14 cellular contexts compared by ENCODE assay signal in genomic region chr1:225423518-225423855, GRCh38. TPM values are rescaled to one million over a fixed set of nuclear protein-coding genes. Genes with fewer than 3 reads are reported as not detected.
DNase-seq lines count a peak whose midpoint lies in the region; ATAC-seq and TF ChIP-seq lines count a peak whose summit lies in the region.
"Had no signal": no experiment of that assay in that cellular context is flagged by ENCODE, and none has a peak within 500 bp of the region (broad histone marks: within the 10 kb centered on the region; RNA-seq: fewer than 3 reads in every experiment).

No MANE protein-coding gene starts in this region.

- peak overlapping the region; percentile 64 for H3K27ac Mint-ChIP-seq in activated CD4-positive, alpha-beta T cell treated with anti-CD3 and anti-CD28 coated beads, Interleukin-2, amount 10 ng/mL, durations not matched to agents 24 days and 14 days

- no peaks in the 10 kb centered on the region for H3K27me3 Mint-ChIP-seq in activated CD4-positive, alpha-beta T cell treated with anti-CD3 and anti-CD28 coated beads, Interleukin-2, amount 10 ng/mL, durations not matched to agents 24 days and 14 days

- no peaks in the 10 kb centered on the region for H3K27me3 ChIP-seq in duodenal mucosa (ENCODE audit: control insufficient read depth in 1 of 2, insufficient read depth in 2 of 2, low read length in 2 of 2)
- no peaks in the 10 kb centered on the region for H3K27me3 ChIP-seq in sigmoid colon
- H3K27me3 ChIP-seq in suprapubic skin: no peaks in the 10 kb centered on the region
- H3K27me3 ChIP-seq: ascending aorta, testis had no signal

- H3K9ac ChIP-seq in duodenal mucosa (ENCODE audit: low read depth in 1 of 2, low read length in 2 of 2): peak overlapping the region in 1 of 2 donors; percentile 29

- H3K36me3 Mint-ChIP-seq in activated CD4-positive, alpha-beta T cell treated with anti-CD3 and anti-CD28 coated beads, Interleukin-2, amount 10 ng/mL, durations not matched to agents 24 days and 14 days (ENCODE audit: low read depth): peaks cover 49% of the 10 kb centered on the region

- H3K9me3 ChIP-seq in duodenal mucosa (ENCODE audit: control insufficient read depth in 1 of 2, low read length in 2 of 2): no peaks in the 10 kb centered on the region
- H3K9me3 ChIP-seq in sigmoid colon: no peaks in the 10 kb centered on the region
- H3K9me3 ChIP-seq in suprapubic skin: no peaks in the 10 kb centered on the region
- H3K9me3 ChIP-seq: ascending aorta, testis had no signal

- no peak for ATAC-seq in HG02973 (IDR thresholded peaks at IDR 0.05; ENCODE audit: unreplicated experiment)
- ATAC-seq: HCT116 had no signal

- intact Hi-C loops in activated CD4-positive, alpha-beta T cell treated with anti-CD3 and anti-CD28 coated beads, Interleukin-2, amount 10 ng/mL, durations not matched to agents 24 days and 14 days (cut with micrococcal nuclease): no loop called here
- intact Hi-C loops in sigmoid colon (cut with DNase I): loop anchor here (10.0 kb wide), 1 partner anchor 641 kb away; the partner anchor contains the start of gene H3-3A

- no peaks in the 10 kb centered on the region for H3K9me3 Mint-ChIP-seq in activated CD4-positive, alpha-beta T cell treated with anti-CD3 and anti-CD28 coated beads, Interleukin-2, amount 10 ng/mL, durations not matched to agents 24 days and 14 days

- peak overlapping the region; percentile 13 for H3K4me3 Mint-ChIP-seq in activated CD4-positive, alpha-beta T cell treated with anti-CD3 and anti-CD28 coated beads, Interleukin-2, amount 10 ng/mL, durations not matched to agents 24 days and 14 days

- peaks cover 56% of the 10 kb centered on the region for H3K4me1 Mint-ChIP-seq in activated CD4-positive, alpha-beta T cell treated with anti-CD3 and anti-CD28 coated beads, Interleukin-2, amount 10 ng/mL, durations not matched to agents 24 days and 14 days

- TF ChIP-seq CTCF in sigmoid colon (IDR thresholded peaks at IDR 0.05) (no peak), suprapubic skin (IDR thresholded peaks at IDR 0.05) (no peak)

- WGBS in sigmoid colon, 2 donors: 22 to 47% methylated on average over 2 of the region's 2 CpGs
- 77% methylated on average over 2 of the region's 2 CpGs for WGBS in suprapubic skin

- H3K4me1 ChIP-seq in duodenal mucosa (ENCODE audit: control insufficient read depth in 1 of 2, insufficient read depth in 2 of 2, low read length in 2 of 2): peaks cover 49 to 54% of the 10 kb centered on the region in 2 donors
- H3K4me1 ChIP-seq in sigmoid colon: peaks cover 0 to 72% (median 60%) of the 10 kb centered on the region in 4 donors
- peaks cover 31% of the 10 kb centered on the region for H3K4me1 ChIP-seq in suprapubic skin

- DNase-seq in activated CD4-positive, alpha-beta T cell treated with anti-CD3 and anti-CD28 coated beads, Interleukin-2, amount 10 ng/mL, durations not matched to agents 24 days and 14 days: no peak
- no peak for DNase-seq in activated CD4-positive, alpha-beta T cell treated with anti-CD3 and anti-CD28 coated beads for 1 hour
- DNase-seq in NCI-H526 treated with DMSO at 0.1 percent for 48 hours (lab: John Stamatoyannopoulos, UW) (peak; percentile 10), sigmoid colon (no peak), cerebellar cortex (ENCODE audit: low spot score) (no peak), suprapubic skin (ENCODE audit: low spot score in 2 of 2) (no peak)
- DNase-seq: activated CD4-positive, alpha-beta T cell treated with anti-CD3 and anti-CD28 coated beads, Interleukin-2, amount 50 U/mL, for 4 hours; NCI-H1417 treated with DMSO at 0.1 percent for 48 hours; stimulated activated CD4-positive, alpha-beta T cell treated with anti-CD3 and anti-CD28 coated beads, Interleukin-1b, Interleukin-23, amount 100 ng/mL, for 48 hours; testis had no signal

- H3K27ac ChIP-seq in duodenal mucosa (ENCODE audit: low read depth, low read length): no peak overlapping the region
- H3K27ac ChIP-seq in sigmoid colon: peak overlapping the region; percentile 7 to 100 (median 97)
- H3K27ac ChIP-seq in suprapubic skin: no peak overlapping the region
- H3K27ac ChIP-seq: ascending aorta, testis had no signal

- H3K4me3 ChIP-seq in duodenal mucosa (ENCODE audit: low read depth in 1 of 2, low read length in 2 of 2): peak overlapping the region; percentile 21 to 25
- H3K4me3 ChIP-seq in sigmoid colon: peak overlapping the region in 3 of 4 donors; percentile 89 to 100 (median 95)
- no peak overlapping the region for H3K4me3 ChIP-seq in suprapubic skin
- H3K4me3 ChIP-seq: ascending aorta, testis had no signal

- H3K36me3 ChIP-seq in duodenal mucosa (ENCODE audit: control insufficient read depth in 1 of 2, insufficient read depth in 2 of 2, low read length in 2 of 2): peaks cover 6 to 14% of the 10 kb centered on the region in 2 donors
- H3K36me3 ChIP-seq in sigmoid colon: peaks cover 7 to 36% (median 15%) of the 10 kb centered on the region in 4 donors
- H3K36me3 ChIP-seq in suprapubic skin: peaks cover 3% of the 10 kb centered on the region

- TF ChIP-seq POLR2A in sigmoid colon (IDR thresholded peaks at IDR 0.05): no peak
- no peak for TF ChIP-seq POLR2A in suprapubic skin (IDR thresholded peaks at IDR 0.05)

- TF ChIP-seq EP300 in sigmoid colon (IDR thresholded peaks at IDR 0.05) (no peak), suprapubic skin (IDR thresholded peaks at IDR 0.05) (no peak)

RNA-seq across cellular contexts. Expression of gene LBR, which starts 4.4 kb away (rescaled TPM):
- 189 and 195 TPM in 2 replicates for total RNA-seq in activated CD4-positive, alpha-beta T cell treated with anti-CD3 and anti-CD28 coated beads, Interleukin-2, amount 10 ng/mL, durations not matched to agents 24 days and 14 days
- 100 to 1,000 TPM; 134 to 195 (median 169) TPM for total RNA-seq in sigmoid colon
- polyA plus RNA-seq in sigmoid colon: 10 to 100 TPM in 1 of 3 donors, 1 to 10 TPM in 2; 5.4 to 62.2 (median 6.9) TPM
- 10 to 100 TPM; 18.5 to 57.2 (median 29.8) TPM for total RNA-seq in suprapubic skin

Comparison
In these comparisons a context has a peak if more than half of its experiments do, and no peak if none do; other contexts are left out.
1. H3K27ac ChIP-seq: peak in sigmoid colon (4 of 4); none in duodenal mucosa (single experiment) and suprapubic skin (single experiment).